8 cellular contexts compared by ENCODE assay signal in genomic region chr22:31829505-31829904, GRCh38.
A peak's percentile ranks its signal among the peaks of the same experiment; 100 is the strongest.
DNase-seq lines count a peak whose midpoint lies in the region; ATAC-seq, FAIRE-seq and TF ChIP-seq lines count a peak whose summit lies in the region.

No MANE protein-coding gene starts in this region.

- no peaks in the 10 kb centered on the region for H3K9me3 ChIP-seq in small intestine (ENCODE audit: control insufficient read depth, low read depth)

- H3K4me3 Mint-ChIP-seq in chondrocyte (ENCODE audit: unreplicated experiment), result no peak overlapping the region

- ATAC-seq in SK-N-SH treated with all-trans-retinoic acid at 6 μM for 48 hours, result peak; percentile 98

- DNase-seq in activated CD4-positive, alpha-beta T cell treated with anti-CD3 and anti-CD28 coated beads for 4 hours, result peak; percentile 11 to 12
- no peak for DNase-seq in activated CD4-positive, alpha-beta T cell treated with anti-CD3 and anti-CD28 coated beads for 1 hour
- DNase-seq in chondrocyte (ENCODE audit: low spot score) (no peak), small intestine (peak; percentile 38), NCI-H2081 (lab: John Stamatoyannopoulos, UW) (no peak), NCI-H1436 (lab: John Stamatoyannopoulos, UW) (no peak), H7 (no peak)

- H3K4me1 ChIP-seq in small intestine (ENCODE audit: control insufficient read depth in 2 of 2, insufficient read depth in 1 of 2, low read depth in 1 of 2, low read length in 1 of 2), result no peaks in the 10 kb centered on the region

- H3K4me1 Mint-ChIP-seq in chondrocyte (ENCODE audit: low read depth), result peaks cover 16% of the 10 kb centered on the region

- peaks cover 31% of the 10 kb centered on the region for H3K36me3 Mint-ChIP-seq in chondrocyte (ENCODE audit: low read depth)

- H3K27me3 ChIP-seq in small intestine (ENCODE audit: control insufficient read depth in 2 of 2, insufficient read depth in 2 of 2, low read length in 2 of 2), result no peaks in the 10 kb centered on the region
- H3K27me3 ChIP-seq in H7 (ENCODE audit: control insufficient read depth, insufficient read depth, low read length), result no peaks in the 10 kb centered on the region

- H3K27me3 Mint-ChIP-seq in chondrocyte (ENCODE audit: low read depth), result no peaks in the 10 kb centered on the region

- H3K4me3 ChIP-seq in small intestine (ENCODE audit: low read depth in 1 of 2, low read length in 2 of 2) (no peak overlapping the region), H7 (ENCODE audit: insufficient read depth, low read depth, low read length) (no peak overlapping the region)

- WGBS in small intestine, 3 donors, result 50 to 64% (median 52%) methylated on average over 1 of the region's 1 CpG

- H3K27ac ChIP-seq in small intestine (ENCODE audit: low read depth in 1 of 2, low read length in 1 of 2), result no peak overlapping the region

- H3K27ac Mint-ChIP-seq in chondrocyte (ENCODE audit: unreplicated experiment), result peak overlapping the region; percentile 92

- H3K9me3 Mint-ChIP-seq in chondrocyte (ENCODE audit: low read depth), result no peaks in the 10 kb centered on the region

- TF ChIP-seq CTCF in chondrocyte (IDR thresholded peaks at IDR 0.05), result no peak

- H3K36me3 ChIP-seq in small intestine (ENCODE audit: control insufficient read depth in 2 of 2, insufficient read depth in 2 of 2, low read length in 2 of 2) (peaks cover 0 to 22% of the 10 kb centered on the region in 2 donors), H7 (replicated peaks; ENCODE audit: control insufficient read depth, insufficient read depth, low read length) (no peaks in the 10 kb centered on the region; the same call in none of the 2 replicates)

- FAIRE-seq in small intestine (lab: Jason Lieb, UNC), result no peak

TF ChIP-seq in SK-N-SH treated with all-trans-retinoic acid at 6 μM for 48 hours, 23 proteins besides CTCF, POLR2A, EP300 and RAD21:
- TF ChIP-seq TOX (CRISPR knock-in tag; IDR thresholded peaks at IDR 0.05; ENCODE audit: borderline replicate concordance), result peak; percentile 47; the same call in 1 of the 2 replicates
- no peak for TF ChIP-seq ZFP30 (CRISPR knock-in tag; IDR thresholded peaks at IDR 0.05)
- TF ChIP-seq ISL1 (CRISPR knock-in tag; IDR thresholded peaks at IDR 0.05), result peak; percentile 73

Comparison
In these comparisons a context has a peak if more than half of its experiments do, and no peak if none do; other contexts are left out.
1. DNase-seq: peak in activated CD4-positive, alpha-beta T cell treated with anti-CD3 and anti-CD28 coated beads for 4 hours (2 of 2) and small intestine (single experiment); none in activated CD4-positive, alpha-beta T cell treated with anti-CD3 and anti-CD28 coated beads for 1 hour (single experiment), chondrocyte (single experiment), NCI-H2081 (0 of 2), NCI-H1436 (single experiment) and H7 (single experiment).